ENCODE assay signal across 8 cellular contexts in the genomic region with DNA sequence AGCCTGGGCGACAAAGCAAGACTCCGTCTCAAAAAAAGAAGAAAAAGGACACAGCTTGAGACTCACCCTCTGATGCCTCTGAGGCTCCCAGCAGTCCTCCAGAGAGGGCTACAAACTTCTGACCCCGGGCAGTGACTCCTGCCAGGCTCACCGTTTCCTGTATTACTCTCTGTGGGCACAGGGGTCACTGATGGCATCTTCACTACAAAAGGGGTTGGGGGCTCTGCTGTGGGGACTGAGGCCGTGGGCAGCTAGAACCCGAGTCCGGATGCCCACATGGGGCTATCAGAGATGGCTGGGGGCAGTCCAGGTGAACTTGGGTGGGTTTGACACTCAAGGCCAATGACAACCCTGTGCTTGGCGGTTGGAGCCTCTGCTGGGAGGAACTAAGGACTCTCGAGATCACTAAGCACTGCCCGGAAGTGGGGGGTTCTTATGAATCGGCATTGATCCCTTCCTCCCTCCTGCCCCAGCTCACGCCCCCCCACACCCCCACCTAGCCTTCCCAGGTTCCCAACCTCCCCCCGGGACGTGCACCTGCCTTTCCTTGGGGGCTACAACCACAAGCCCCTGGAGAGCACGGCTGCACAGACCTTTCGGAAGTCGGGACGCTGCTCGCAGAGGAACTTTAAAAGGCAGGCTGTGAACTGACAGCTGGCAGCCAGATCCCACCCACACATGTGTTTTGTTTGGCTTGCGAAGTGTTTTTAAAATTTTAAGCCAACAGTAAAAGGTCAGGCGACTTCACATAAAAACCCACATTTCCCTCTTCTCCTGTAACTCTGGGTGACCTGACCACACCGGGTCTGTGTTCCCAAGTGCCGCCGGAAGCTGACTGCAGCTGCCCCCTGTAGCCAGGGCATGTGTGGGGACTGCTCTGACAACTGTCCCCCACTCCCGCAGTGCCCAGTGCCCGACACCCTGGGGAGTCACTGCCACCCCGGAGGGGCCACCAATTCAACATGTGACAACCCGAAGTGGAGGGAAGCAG. TPM values are rescaled to one million over a fixed set of nuclear protein-coding genes. Genes with fewer than 3 reads are reported as not detected.
DNase-seq lines count a peak whose midpoint lies in the region; ATAC-seq, FAIRE-seq and TF ChIP-seq lines count a peak whose summit lies in the region.

No MANE protein-coding gene starts in this region.

- no peak for TF ChIP-seq POLR2A in GM12892 (IDR thresholded peaks at IDR 0.05; ENCODE audit: low read depth, low read length)

- H3K36me3 Mint-ChIP-seq in effector memory CD8-positive, alpha-beta T cell (ENCODE audit: insufficient read depth): peaks cover 93% of the 10 kb centered on the region

- peaks cover 74% of the 10 kb centered on the region in 2 donors for H3K4me1 Mint-ChIP-seq in effector memory CD8-positive, alpha-beta T cell (ENCODE audit: low read depth in 2 of 2)

- H3K27me3 Mint-ChIP-seq in effector memory CD8-positive, alpha-beta T cell: no peaks in the 10 kb centered on the region

- H3K4me3 Mint-ChIP-seq in effector memory CD8-positive, alpha-beta T cell: peak overlapping the region; percentile 92 to 98

- peak; percentile 56 for FAIRE-seq in GM12892 (lab: Jason Lieb, UNC)

- peak overlapping the region; percentile 99 to 100 for H3K27ac Mint-ChIP-seq in effector memory CD8-positive, alpha-beta T cell

- peak; percentile 80 for DNase-seq in GM12892 (ENCODE audit: insufficient read length)
- peak; percentile 58 for DNase-seq in NAMALWA (ENCODE audit: low spot score)
- no peak for DNase-seq in effector memory CD8-positive, alpha-beta T cell
- DNase-seq in pulmonary artery endothelial cell (ENCODE audit: low read depth, low spot score): peak; percentile 47
- no peak for DNase-seq in COLO668 (lab: John Stamatoyannopoulos, UW; ENCODE audit: unreplicated experiment)
- DNase-seq in cerebellar nuclear complex (lab: John Stamatoyannopoulos, UW): no peak
- no peak for DNase-seq in activated CD4-positive, alpha-beta T cell treated with anti-CD3 and anti-CD28 coated beads for 1 hour
- DNase-seq in inferior parietal cortex (ENCODE audit: extremely low spot score): no peak

- ATAC-seq in effector memory CD8-positive, alpha-beta T cell (replicated peaks): no peak

- H3K9me3 Mint-ChIP-seq in effector memory CD8-positive, alpha-beta T cell: no peaks in the 10 kb centered on the region

RNA-seq across cellular contexts. Expression of gene RALGDS, which starts 5.0 kb away (rescaled TPM):
- polyA plus RNA-seq in GM12892 (2012; ENCODE audit: missing spikeins): 24.6 TPM
- total RNA-seq in pulmonary artery endothelial cell: 30.4 and 34.6 TPM in 2 replicates

RNA-seq across cellular contexts. Expression of gene GBGT1, which starts 37.7 kb away (rescaled TPM):
- 3.5 TPM for polyA plus RNA-seq in GM12892 (2012; ENCODE audit: missing spikeins)
- 17.3 and 21.5 TPM in 2 replicates for total RNA-seq in pulmonary artery endothelial cell

Comparison
In these comparisons a context has a peak if more than half of its experiments do, and no peak if none do; other contexts are left out.
1. DNase-seq: peak in GM12892 (single experiment), NAMALWA (single experiment) and pulmonary artery endothelial cell (single experiment); none in effector memory CD8-positive, alpha-beta T cell (0 of 3), COLO668 (single experiment), cerebellar nuclear complex (0 of 2), activated CD4-positive, alpha-beta T cell treated with anti-CD3 and anti-CD28 coated beads for 1 hour (single experiment) and inferior parietal cortex (single experiment).